ENCODE assay signal across 8 cellular contexts in genomic region chr2:131681607-131682121, GRCh38.
DNase-seq lines count a peak whose midpoint lies in the region; ATAC-seq, FAIRE-seq and TF ChIP-seq lines count a peak whose summit lies in the region.
"Not testable (repeated sequence)": the region's sequence is repeated elsewhere in the genome, so short reads cannot be mapped to it uniquely, and the experiment has no call there.

No MANE protein-coding gene starts in this region.

- POLR2A ChIA-PET in endothelial cell of umbilical vein (lab: Charles Lee) = interaction anchor here (0.9 to 2.0 kb wide), 3 partner anchors 9 to 13 kb away, joined by 6 to 11 read pairs (median 8); no protein-coding TSS in a partner anchor

- intact Hi-C loops in endothelial cell of umbilical vein (cut with micrococcal nuclease) = loop anchor here (2.0 kb wide), 1 partner anchor 13 kb away; no protein-coding TSS in a partner anchor
- intact Hi-C loops in left lung (cut with DNase I) = not testable (repeated sequence)

- DNase-seq in AG09309 (ENCODE audit: low read depth); MM.1S; left lung; retinal pigment epithelial cell (ENCODE audit: low read depth): not testable (repeated sequence)
- peak; percentile 25 for DNase-seq in endothelial cell of umbilical vein (ENCODE audit: low read depth, low spot score)

- H3F3A ChIP-seq in MM.1S (ENCODE audit: insufficient read depth, low read length) = not testable (repeated sequence)

- H3K4me2 ChIP-seq in MM.1S (ENCODE audit: low read depth, low read length) = peak overlapping the region; percentile 96; the same call in 1 of the 2 replicates
- peak overlapping the region; percentile 57 for H3K4me2 ChIP-seq in endothelial cell of umbilical vein (ENCODE audit: insufficient read depth, low read length)

- not testable (repeated sequence) for TF ChIP-seq CTCF in AG09309 (IDR thresholded peaks at IDR 0.05; ENCODE audit: control insufficient read depth, insufficient read depth, low read depth, low read length, missing control alignments); MM.1S (IDR thresholded peaks at IDR 0.05; ENCODE audit: low read length); endothelial cell of umbilical vein (IDR thresholded peaks at IDR 0.05; ENCODE audit: extremely low read depth in 1 of 2, insufficient read depth in 1 of 2, low read depth in 1 of 2, low read length in 2 of 2); left lung (IDR thresholded peaks at IDR 0.05); retinal pigment epithelial cell (conservative IDR thresholded peaks at IDR 0.05; ENCODE audit: low read depth, low read length)

- H3K9me3 ChIP-seq in MM.1S (replicated peaks; ENCODE audit: insufficient read depth, low read length); endothelial cell of umbilical vein (replicated peaks; ENCODE audit: control insufficient read depth, insufficient read depth, low read length); left lung: not testable (repeated sequence)

- not testable (repeated sequence) for H3K27ac ChIP-seq in MM.1S (ENCODE audit: low read length)
- peak overlapping the region; percentile 91 for H3K27ac ChIP-seq in endothelial cell of umbilical vein (ENCODE audit: insufficient read depth, low read depth, low read length)
- H3K27ac ChIP-seq in left lung = peak overlapping the region; percentile 53 to 79

- H4K20me1 ChIP-seq in MM.1S (ENCODE audit: insufficient read depth, low read length); endothelial cell of umbilical vein (replicated peaks; ENCODE audit: control insufficient read depth, extremely low read depth, insufficient read depth, low read length): not testable (repeated sequence)

- not testable (repeated sequence) for H3K27me3 Mint-ChIP-seq in activated T-helper 17 cell treated with anti-CD3 and anti-CD28 coated beads, Interleukin-2, amount 50 U/mL, for 72 hours

- peaks cover 20% of the 10 kb centered on the region for H3K36me3 Mint-ChIP-seq in activated T-helper 17 cell treated with anti-CD3 and anti-CD28 coated beads, Interleukin-2, amount 50 U/mL, for 72 hours (ENCODE audit: low read depth)

- not testable (repeated sequence) for H3K27me3 ChIP-seq in MM.1S (replicated peaks; ENCODE audit: insufficient read depth, low read length); endothelial cell of umbilical vein (ENCODE audit: control insufficient read depth in 2 of 2, insufficient read depth in 2 of 2, low read length in 2 of 2)
- peaks cover 0 to 26% of the 10 kb centered on the region in 2 donors for H3K27me3 ChIP-seq in left lung

- H2AFZ ChIP-seq in MM.1S (ENCODE audit: low read length) = peak overlapping the region; percentile 100
- H2AFZ ChIP-seq in endothelial cell of umbilical vein (ENCODE audit: low read depth, low read length) = peak overlapping the region; percentile 66

- dilution Hi-C loops in endothelial cell of umbilical vein (cut with MboI; ENCODE audit: extremely low pct_ligation_motif_present, low sequenced_read_pairs) = not testable (repeated sequence)

- H3K9me2 ChIP-seq in MM.1S (replicated peaks; ENCODE audit: insufficient read depth, low read length) = not testable (repeated sequence)

- ATAC-seq in GM19372 (IDR thresholded peaks at IDR 0.05; ENCODE audit: low read depth, unreplicated experiment) (peak; percentile 19), HG02885 (IDR thresholded peaks at IDR 0.05; ENCODE audit: poor library complexity, unreplicated experiment) (peak; percentile 16), left lung (peak; percentile 54)
- ATAC-seq in activated T-helper 17 cell treated with anti-CD3 and anti-CD28 coated beads, Interleukin-2, amount 50 U/mL, for 72 hours (replicated peaks) = peak; percentile 6

- TF ChIP-seq POLR2A in endothelial cell of umbilical vein (IDR thresholded peaks at IDR 0.05; ENCODE audit: low read depth, low read length) = not testable (repeated sequence)

- H3K4me3 ChIP-seq in AG09309 (ENCODE audit: control insufficient read depth, low read depth, low read length) = peak overlapping the region; percentile 98
- peak overlapping the region; percentile 97 for H3K4me3 ChIP-seq in MM.1S (ENCODE audit: low read length)
- H3K4me3 ChIP-seq in endothelial cell of umbilical vein (replicated peaks in 1 of 3; ENCODE audit: insufficient read depth in 1 of 3, low read depth in 1 of 3, low read length in 3 of 3) = peak overlapping the region; percentile 57 to 85 (median 81)
- peak overlapping the region; percentile 52 to 61 for H3K4me3 ChIP-seq in left lung
- H3K4me3 ChIP-seq in retinal pigment epithelial cell (ENCODE audit: low read length) = peak overlapping the region; percentile 80

- H3K36me3 ChIP-seq in MM.1S (replicated peaks; ENCODE audit: insufficient read depth, low read length); left lung: not testable (repeated sequence)
- peaks cover 3 to 11% of the 10 kb centered on the region in 2 experiments for H3K36me3 ChIP-seq in endothelial cell of umbilical vein (ENCODE audit: control insufficient read depth in 2 of 2, extremely low read depth in 1 of 2, insufficient read depth in 2 of 2, low read length in 2 of 2)

- H3K9me1 ChIP-seq in endothelial cell of umbilical vein (replicated peaks; ENCODE audit: control insufficient read depth, extremely low read depth, insufficient read depth, low read length) = not testable (repeated sequence)

- peak overlapping the region; percentile 87 for H3K27ac Mint-ChIP-seq in activated T-helper 17 cell treated with anti-CD3 and anti-CD28 coated beads, Interleukin-2, amount 50 U/mL, for 72 hours

- peak overlapping the region; percentile 85 for H3K4me3 Mint-ChIP-seq in activated T-helper 17 cell treated with anti-CD3 and anti-CD28 coated beads, Interleukin-2, amount 50 U/mL, for 72 hours

- H3K79me2 ChIP-seq in MM.1S (ENCODE audit: low read length) = peaks cover 28% of the 10 kb centered on the region
- H3K79me2 ChIP-seq in endothelial cell of umbilical vein (ENCODE audit: control insufficient read depth, insufficient read depth, low read length) = peaks cover 43% of the 10 kb centered on the region

- H3K9ac ChIP-seq in MM.1S (ENCODE audit: low read length) (peak overlapping the region; percentile 82; the same call in 1 of the 2 replicates), endothelial cell of umbilical vein (replicated peaks; ENCODE audit: extremely low read depth, insufficient read depth, low read length) (peak overlapping the region; percentile 93)

- H3K4me1 ChIP-seq in MM.1S (ENCODE audit: low read length); left lung: not testable (repeated sequence)
- peaks cover 16% of the 10 kb centered on the region for H3K4me1 ChIP-seq in endothelial cell of umbilical vein (ENCODE audit: control insufficient read depth, extremely low read depth, insufficient read depth, low read length)

- CTCF ChIA-PET in endothelial cell of umbilical vein (lab: Charles Lee) = interaction anchor here (1.1 to 5.5 kb wide), 5 partner anchors 9 to 268 kb away, joined by 4 to 58 read pairs (median 13); partner anchors contain the start of gene MZT2A

- not testable (repeated sequence) for FAIRE-seq in endothelial cell of umbilical vein (lab: Jason Lieb, UNC)

- H3K9me3 Mint-ChIP-seq in activated T-helper 17 cell treated with anti-CD3 and anti-CD28 coated beads, Interleukin-2, amount 50 U/mL, for 72 hours = not testable (repeated sequence)

- not testable (repeated sequence) for BruUV-seq in endothelial cell of umbilical vein (replicated peaks; lab: Mats Ljungman, UMichigan)

- peaks cover 22% of the 10 kb centered on the region for H3K4me1 Mint-ChIP-seq in activated T-helper 17 cell treated with anti-CD3 and anti-CD28 coated beads, Interleukin-2, amount 50 U/mL, for 72 hours
